ENCODE assay signal across 20 cellular contexts in the genomic region with DNA sequence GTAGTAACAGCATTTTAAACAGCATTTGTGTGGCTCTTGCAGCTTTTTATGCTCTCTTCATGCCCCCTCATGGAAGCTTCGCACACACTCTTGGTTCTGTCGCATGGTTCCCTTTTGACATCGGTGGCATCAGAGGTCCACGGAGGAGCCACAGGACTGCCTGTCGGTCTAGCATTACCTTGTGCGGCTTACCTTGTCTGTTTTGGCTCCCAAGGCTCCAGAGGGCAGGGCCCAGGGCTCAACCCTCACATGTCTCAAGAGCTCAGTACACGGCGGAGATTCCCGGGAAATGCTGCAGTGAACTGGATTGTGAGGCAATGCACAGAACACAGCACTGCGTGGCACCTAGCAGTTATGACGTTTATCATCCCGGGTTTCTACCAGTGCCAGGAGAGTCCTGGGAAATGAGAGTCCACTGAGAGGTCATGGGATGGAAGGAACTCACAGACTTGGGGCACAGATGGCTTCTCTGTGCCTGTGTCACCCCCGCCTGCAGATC.
"Had no signal": no experiment of that assay in that cellular context is flagged by ENCODE, and none has a peak within 500 bp of the region (broad histone marks: within the 10 kb centered on the region; RNA-seq: fewer than 3 reads in every experiment).

No MANE protein-coding gene starts in this region.

- H3K27ac ChIP-seq: coronary artery, esophagus squamous epithelium, gastrocnemius medialis, heart right ventricle, left lung, lower lobe of right lung had no signal

- H3K36me3 ChIP-seq: esophagus squamous epithelium, gastrocnemius medialis, heart right ventricle, left lung, lower lobe of right lung had no signal

- H3K27me3 ChIP-seq: dorsolateral prefrontal cortex, gastrocnemius medialis had no signal

- H3K4me1 ChIP-seq: gastrocnemius medialis, heart right ventricle, left lung, lower lobe of right lung had no signal

- DNase-seq: dermis blood vessel endothelial cell; dorsolateral prefrontal cortex; effector CD4-positive, alpha-beta T cell; effector memory CD4-positive, alpha-beta T cell; esophagus squamous epithelium; foreskin fibroblast; foreskin melanocyte; gastrocnemius medialis; glutamatergic neuron; heart right ventricle; hippocampal formation; left cardiac atrium; left lung; left ventricle myocardium superior; lower lobe of right lung; mesenchymal stem cell; midbrain; mucosa of descending colon; naive B cell had no signal

- ATAC-seq: gastrocnemius medialis, heart right ventricle, left cardiac atrium, left lung, left ventricle myocardium superior, lower lobe of right lung, mucosa of descending colon had no signal

- H3K4me3 ChIP-seq: coronary artery, dorsolateral prefrontal cortex, esophagus squamous epithelium, gastrocnemius medialis, heart right ventricle, left lung, lower lobe of right lung, mucosa of descending colon had no signal

- H3K9me3 ChIP-seq: esophagus squamous epithelium, gastrocnemius medialis, left lung, lower lobe of right lung, mucosa of descending colon had no signal
